ENCODE assay signal across 1 cellular context in the genomic region with DNA sequence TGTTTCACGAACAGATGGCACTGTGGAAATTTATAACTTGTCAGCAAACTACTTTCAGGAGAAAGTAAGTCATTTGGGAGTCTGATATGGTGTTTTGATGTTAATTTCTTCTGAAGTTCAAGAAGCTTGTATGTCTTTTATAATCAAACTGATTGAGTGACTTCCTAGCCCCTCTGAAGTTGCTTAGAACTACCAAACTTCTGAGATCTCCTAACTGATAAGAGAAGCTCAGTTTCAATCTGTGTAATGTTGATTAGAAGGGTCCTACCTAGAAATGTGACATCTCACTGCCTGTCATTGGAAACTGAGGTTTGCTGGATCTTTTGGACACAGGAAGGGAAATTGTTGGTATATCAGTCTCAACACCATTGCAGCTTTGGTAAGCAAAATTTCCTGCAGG.
TF ChIP-seq lines count a peak whose summit lies in the region.

No MANE protein-coding gene starts in this region.

TF ChIP-seq in HepG2, 621 proteins besides CTCF, POLR2A, EP300 and RAD21:
- TF ChIP-seq, protein P1, sequence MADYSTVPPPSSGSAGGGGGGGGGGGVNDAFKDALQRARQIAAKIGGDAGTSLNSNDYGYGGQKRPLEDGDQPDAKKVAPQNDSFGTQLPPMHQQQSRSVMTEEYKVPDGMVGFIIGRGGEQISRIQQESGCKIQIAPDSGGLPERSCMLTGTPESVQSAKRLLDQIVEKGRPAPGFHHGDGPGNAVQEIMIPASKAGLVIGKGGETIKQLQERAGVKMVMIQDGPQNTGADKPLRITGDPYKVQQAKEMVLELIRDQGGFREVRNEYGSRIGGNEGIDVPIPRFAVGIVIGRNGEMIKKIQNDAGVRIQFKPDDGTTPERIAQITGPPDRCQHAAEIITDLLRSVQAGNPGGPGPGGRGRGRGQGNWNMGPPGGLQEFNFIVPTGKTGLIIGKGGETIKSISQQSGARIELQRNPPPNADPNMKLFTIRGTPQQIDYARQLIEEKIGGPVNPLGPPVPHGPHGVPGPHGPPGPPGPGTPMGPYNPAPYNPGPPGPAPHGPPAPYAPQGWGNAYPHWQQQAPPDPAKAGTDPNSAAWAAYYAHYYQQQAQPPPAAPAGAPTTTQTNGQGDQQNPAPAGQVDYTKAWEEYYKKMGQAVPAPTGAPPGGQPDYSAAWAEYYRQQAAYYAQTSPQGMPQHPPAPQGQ (CRISPR knock-in tag; IDR thresholded peaks at IDR 0.05; ENCODE audit: borderline replicate concordance), result no peak
- TF ChIP-seq FOXO1 (CRISPR knock-in tag; IDR thresholded peaks at IDR 0.05) (no peak), HDAC2 (CRISPR knock-in tag; IDR thresholded peaks at IDR 0.05) (no peak), ZNF614 (CRISPR knock-in tag; IDR thresholded peaks at IDR 0.05; ENCODE audit: borderline replicate concordance) (no peak), IKZF1 (IDR thresholded peaks at IDR 0.05) (no peak), ZNF839 (CRISPR knock-in tag; IDR thresholded peaks at IDR 0.05; ENCODE audit: borderline replicate concordance) (no peak), GABPB1 (CRISPR knock-in tag; IDR thresholded peaks at IDR 0.05) (no peak), ZNF83 (CRISPR knock-in tag; IDR thresholded peaks at IDR 0.05; ENCODE audit: borderline replicate concordance) (no peak), ZBED4 (CRISPR knock-in tag; IDR thresholded peaks at IDR 0.05; ENCODE audit: borderline replicate concordance) (no peak), ZBTB1 (CRISPR knock-in tag; IDR thresholded peaks at IDR 0.05; ENCODE audit: borderline replicate concordance) (no peak), ZNF501 (CRISPR knock-in tag; IDR thresholded peaks at IDR 0.05) (no peak), MBD4 (IDR thresholded peaks at IDR 0.05; ENCODE audit: borderline replicate concordance, low read length) (no peak), HOXA3 (CRISPR knock-in tag; IDR thresholded peaks at IDR 0.05) (no peak)
- TF ChIP-seq, protein P2, sequence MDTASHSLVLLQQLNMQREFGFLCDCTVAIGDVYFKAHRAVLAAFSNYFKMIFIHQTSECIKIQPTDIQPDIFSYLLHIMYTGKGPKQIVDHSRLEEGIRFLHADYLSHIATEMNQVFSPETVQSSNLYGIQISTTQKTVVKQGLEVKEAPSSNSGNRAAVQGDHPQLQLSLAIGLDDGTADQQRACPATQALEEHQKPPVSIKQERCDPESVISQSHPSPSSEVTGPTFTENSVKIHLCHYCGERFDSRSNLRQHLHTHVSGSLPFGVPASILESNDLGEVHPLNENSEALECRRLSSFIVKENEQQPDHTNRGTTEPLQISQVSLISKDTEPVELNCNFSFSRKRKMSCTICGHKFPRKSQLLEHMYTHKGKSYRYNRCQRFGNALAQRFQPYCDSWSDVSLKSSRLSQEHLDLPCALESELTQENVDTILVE (CRISPR knock-in tag; IDR thresholded peaks at IDR 0.05), result no peak
